ENCODE assay signal across 8 cellular contexts in genomic region chr6:36028887-36029324, GRCh38. TPM values are rescaled to one million over a fixed set of nuclear protein-coding genes. Genes with fewer than 3 reads are reported as not detected.
DNase-seq lines count a peak whose midpoint lies in the region; ATAC-seq, FAIRE-seq and TF ChIP-seq lines count a peak whose summit lies in the region.

No MANE protein-coding gene starts in this region.

- POLR2A ChIA-PET in WTC11 (lab: Charles Lee): interaction anchor here (0.5 to 0.9 kb wide), 3 partner anchors 18 to 259 kb away, joined by 5 to 12 read pairs (median 6); no protein-coding TSS in a partner anchor

- H3K27me3 ChIP-seq in small intestine (ENCODE audit: control insufficient read depth in 2 of 2, insufficient read depth in 2 of 2, low read length in 2 of 2): no peaks in the 10 kb centered on the region

- H3K9me3 Mint-ChIP-seq in WTC11: no peaks in the 10 kb centered on the region

- TF ChIP-seq CTCF in WTC11 (IDR thresholded peaks at IDR 0.05) (no peak), cardiac fibroblast (IDR thresholded peaks at IDR 0.05; ENCODE audit: low read depth, low read length) (no peak)

- no peaks in the 10 kb centered on the region for H3K9me3 ChIP-seq in small intestine (ENCODE audit: control insufficient read depth, low read depth)

- no peak for FAIRE-seq in small intestine (lab: Jason Lieb, UNC)

- WGBS in small intestine, 3 donors: 0 to 1% (median 1%) methylated on average over 13 of the region's 13 CpGs

- peak overlapping the region; percentile 98 for H3K4me3 Mint-ChIP-seq in WTC11

- peaks cover 2 to 9% of the 10 kb centered on the region in 2 donors for H3K4me1 ChIP-seq in small intestine (ENCODE audit: control insufficient read depth in 2 of 2, insufficient read depth in 1 of 2, low read depth in 1 of 2, low read length in 1 of 2)

- no peaks in the 10 kb centered on the region for H3K36me3 ChIP-seq in small intestine (ENCODE audit: control insufficient read depth in 2 of 2, insufficient read depth in 2 of 2, low read length in 2 of 2)

- peak overlapping the region; percentile 71 for H3K27ac Mint-ChIP-seq in WTC11

- peaks cover 53% of the 10 kb centered on the region for H3K4me1 Mint-ChIP-seq in WTC11

- peak overlapping the region; percentile 98 to 99 for H3K4me3 ChIP-seq in cardiac fibroblast (replicated peaks in 1 of 2; ENCODE audit: low read depth in 2 of 2, low read length in 2 of 2)
- peak overlapping the region; percentile 83 to 97 for H3K4me3 ChIP-seq in small intestine (ENCODE audit: low read depth in 1 of 2, low read length in 2 of 2)

- no peak for ATAC-seq in WTC11
- no peak for ATAC-seq in HG03439 (IDR thresholded peaks at IDR 0.05; ENCODE audit: unreplicated experiment)
- ATAC-seq in GM19351 (IDR thresholded peaks at IDR 0.05; ENCODE audit: unreplicated experiment): no peak

- CTCF ChIA-PET in WTC11 (lab: Charles Lee): interaction anchor here (0.6 to 4.0 kb wide), 8 partner anchors 9 to 506 kb away, joined by 3 to 37 read pairs (median 4); no protein-coding TSS in a partner anchor

- DNase-seq in GM03348 (ENCODE audit: low spot score) (peak; percentile 68), NCI-H1694 treated with DMSO at 0.1 percent for 48 hours (lab: John Stamatoyannopoulos, UW) (peak; percentile 22), WTC11 (ENCODE audit: low spot score) (peak; percentile 34), cardiac fibroblast (ENCODE audit: low read depth in 2 of 2) (peak; percentile 86 to 91), iris pigment epithelial cell (ENCODE audit: low read depth) (peak; percentile 84), small intestine (peak; percentile 71)

- H3K36me3 Mint-ChIP-seq in WTC11: no peaks in the 10 kb centered on the region

- H3K27me3 Mint-ChIP-seq in WTC11 (ENCODE audit: low read depth): peaks cover 9% of the 10 kb centered on the region; the same call in 1 of the 2 replicates

- peak overlapping the region; percentile 86 to 96 for H3K27ac ChIP-seq in small intestine (ENCODE audit: low read depth in 1 of 2, low read length in 1 of 2)

TF ChIP-seq in WTC11, 78 proteins besides CTCF, POLR2A, EP300 and RAD21:
- TF ChIP-seq, protein P1, sequence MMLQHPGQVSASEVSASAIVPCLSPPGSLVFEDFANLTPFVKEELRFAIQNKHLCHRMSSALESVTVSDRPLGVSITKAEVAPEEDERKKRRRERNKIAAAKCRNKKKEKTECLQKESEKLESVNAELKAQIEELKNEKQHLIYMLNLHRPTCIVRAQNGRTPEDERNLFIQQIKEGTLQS (CRISPR knock-in tag; conservative IDR thresholded peaks at IDR 0.05): no peak
- no peak for TF ChIP-seq SMAD3 (CRISPR knock-in tag; IDR thresholded peaks at IDR 0.05; ENCODE audit: borderline replicate concordance)

RNA-seq across cellular contexts. Expression of gene MAPK14, which starts 1.3 kb away (rescaled TPM):
- total RNA-seq in WTC11 (2021): 30.8 to 34.7 TPM (median 34.0 TPM) in 3 replicates
- 10 to 100 TPM; 22.4 to 40.0 (median 24.3) TPM for polyA plus RNA-seq in small intestine

RNA-seq across cellular contexts. Expression of gene SLC26A8, which starts 4.5 kb away (rescaled TPM):
- 0.46 to 0.80 TPM (median 0.50 TPM) in 3 replicates for total RNA-seq in WTC11 (2021)
- polyA plus RNA-seq in small intestine: under 1 TPM in 1 of 3 donors, not detected in 2; 0.16 TPM

Comparison
In these comparisons a context has a peak if more than half of its experiments do, and no peak if none do; other contexts are left out.
1. DNase-seq: peak in every context shown above with its lines; median percentile 88 in cardiac fibroblast; 84 in iris pigment epithelial cell; 71 in small intestine; 68 in GM03348; 34 in WTC11; 22 in NCI-H1694 treated with DMSO at 0.1 percent for 48 hours.